ENCODE assay signal across 8 cellular contexts in the genomic region with DNA sequence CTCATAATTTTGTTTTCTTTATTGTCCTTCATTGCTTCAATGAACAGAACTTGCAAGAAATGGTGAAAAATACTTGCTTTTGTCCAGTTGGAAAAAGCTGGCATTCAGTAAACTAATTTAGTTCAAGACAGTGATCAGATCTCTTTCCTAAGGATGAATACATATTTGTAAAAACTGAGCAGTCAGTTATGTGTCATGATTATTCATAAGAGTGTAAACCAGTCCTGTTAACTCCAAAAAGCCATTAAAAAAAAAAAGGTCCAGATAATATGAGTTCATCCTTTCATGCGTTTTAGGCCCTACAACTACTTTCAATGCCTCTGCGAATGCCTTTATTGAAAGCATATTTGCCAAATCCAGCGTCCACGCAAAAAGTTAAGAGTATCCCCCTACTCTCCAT. TPM values are rescaled to one million over a fixed set of nuclear protein-coding genes. Genes with fewer than 3 reads are reported as not detected.
DNase-seq lines count a peak whose midpoint lies in the region; ATAC-seq, FAIRE-seq and TF ChIP-seq lines count a peak whose summit lies in the region.

No MANE protein-coding gene starts in this region.

- DNase-seq in AG08396 (ENCODE audit: low spot score) (peak; percentile 38), K562 (ENCODE audit: extremely low read depth in 1 of 4, low spot score in 3 of 4) (no peak), mesenchymal stem cell (peak; percentile 26), foreskin melanocyte (no peak), NCI-H226 (no peak), CD1c-positive myeloid dendritic cell (ENCODE audit: extremely low spot score) (no peak)
- DNase-seq in activated effector memory CD4-positive, alpha-beta T cell treated with anti-CD3 and anti-CD28 coated beads, Interleukin-2, amount 50 U/mL, for 16 hours, result no peak

- no peak for TF ChIP-seq EP300 in K562 (IDR thresholded peaks at IDR 0.05; ENCODE audit: low read length)

- H2AFZ ChIP-seq in K562 (ENCODE audit: low read depth, low read length) (peak overlapping the region; percentile 98), mesenchymal stem cell (ENCODE audit: low read depth, low read length) (no peak overlapping the region)

- peak overlapping the region; percentile 85 to 92 for H3K9ac ChIP-seq in K562 (ENCODE audit: insufficient read depth in 1 of 2, low read depth in 2 of 2, low read length in 2 of 2)
- peak overlapping the region; percentile 94 for H3K9ac ChIP-seq in mesenchymal stem cell (ENCODE audit: low read length)

- peak overlapping the region; percentile 64 for H2BK120ac ChIP-seq in mesenchymal stem cell (ENCODE audit: low read depth, low read length)

- H3K4ac ChIP-seq in mesenchymal stem cell (ENCODE audit: low read depth in 1 of 2, low read length in 2 of 2), result peak overlapping the region; percentile 39 to 92

- H3K79me2 ChIP-seq in K562 (ENCODE audit: control insufficient read depth, insufficient read depth, low read length), result peaks cover 42% of the 10 kb centered on the region

- H3K4me1 ChIP-seq in K562 (replicated peaks in 1 of 2; ENCODE audit: control insufficient read depth in 2 of 2, insufficient read depth in 2 of 2, low read length in 2 of 2), result peaks cover 6 to 14% of the 10 kb centered on the region in 2 experiments; a peak in 4 of 5 replicates
- H3K4me1 ChIP-seq in mesenchymal stem cell (ENCODE audit: control insufficient read depth, insufficient read depth, low read depth, low read length), result peaks cover 6% of the 10 kb centered on the region

- peak overlapping the region; percentile 79 to 93 for H3K18ac ChIP-seq in mesenchymal stem cell (ENCODE audit: low read depth in 1 of 2, low read length in 2 of 2)

- peak overlapping the region; percentile 81 for H2BK5ac ChIP-seq in mesenchymal stem cell (ENCODE audit: low read depth, low read length, poor library complexity, severe bottlenecking)

- H3K79me1 ChIP-seq in mesenchymal stem cell (replicated peaks; ENCODE audit: low read length, poor library complexity, severe bottlenecking), result peaks cover 17% of the 10 kb centered on the region

- TF ChIP-seq CTCF in K562 (IDR thresholded peaks at IDR 0.05 in 2 of 3, conservative IDR thresholded peaks at IDR 0.05 in 1 of 3; ENCODE audit: insufficient read depth in 2 of 3, low read depth in 1 of 3, low read length in 3 of 3), result no peak

- H3K4me3 ChIP-seq in K562, result peak overlapping the region; percentile 97
- H3K4me3 ChIP-seq in mesenchymal stem cell (ENCODE audit: insufficient read depth in 1 of 2, low read depth in 1 of 2, low read length in 2 of 2), result peak overlapping the region; percentile 95 to 97

- WGBS in K562 (ENCODE audit: insufficient coverage, low coverage, missing lambda C conversion rate), result 0% methylated on average over 4 of the region's 4 CpGs
- WGBS in mesenchymal stem cell, result 2% methylated on average over 4 of the region's 4 CpGs

- in situ Hi-C loops in K562 (cut with MboI), result loop anchor here (25.0 kb wide), 1 partner anchor 955 kb away; a partner anchor contains a TSS

- no TSS peak for BruUV-seq in K562 (replicated peaks; lab: Mats Ljungman, UMichigan)

- H3K36me3 ChIP-seq in K562 (ENCODE audit: control insufficient read depth, insufficient read depth, low read length), result peaks cover 45% of the 10 kb centered on the region
- peaks cover 3 to 58% of the 10 kb centered on the region in 2 experiments for H3K36me3 ChIP-seq in mesenchymal stem cell (ENCODE audit: control insufficient read depth in 1 of 2, insufficient read depth in 2 of 2, low read depth in 1 of 2, low read length in 2 of 2)

- no peak overlapping the region for H3K23ac ChIP-seq in mesenchymal stem cell (ENCODE audit: low read length in 2 of 2)

- H3K9me1 ChIP-seq in K562 (ENCODE audit: control insufficient read depth, insufficient read depth, low read length), result no peaks in the 10 kb centered on the region

- no peak overlapping the region for H2BK12ac ChIP-seq in mesenchymal stem cell (ENCODE audit: low read length in 2 of 2)

- intact Hi-C loops in K562 (cut with micrococcal nuclease), result loop anchor here (2.0 kb wide), 1 partner anchor 124 kb away; no protein-coding TSS in a partner anchor

- CTCF ChIA-PET in K562 (lab: Yijun Ruan, JAX; ENCODE audit: low intra/inter-chr PET ratio), result no interaction called here

- TF ChIP-seq POLR2A in K562 (conservative IDR thresholded peaks at IDR 0.05), result no peak

- H4K8ac ChIP-seq in mesenchymal stem cell (ENCODE audit: low read length), result no peak overlapping the region

- no peak for TF ChIP-seq RAD21 in K562 (CRISPR knock-in tag; conservative IDR thresholded peaks at IDR 0.05 in 1 of 2, IDR thresholded peaks at IDR 0.05 in 1 of 2)

- peak; percentile 23 for FAIRE-seq in K562 (lab: Jason Lieb, UNC)

- H3K14ac ChIP-seq in mesenchymal stem cell (ENCODE audit: low read length in 2 of 2), result peak overlapping the region in 1 of 2 experiments; percentile 99

- peak overlapping the region; percentile 88 for H3K4me2 ChIP-seq in K562 (ENCODE audit: insufficient read depth, low read length)
- peak overlapping the region; percentile 61 for H3K4me2 ChIP-seq in mesenchymal stem cell (ENCODE audit: low read length, poor library complexity, severe bottlenecking)

- no peak overlapping the region for H4K91ac ChIP-seq in mesenchymal stem cell (ENCODE audit: low read length)

- H2AK5ac ChIP-seq in mesenchymal stem cell (ENCODE audit: low read length, severe bottlenecking), result no peak overlapping the region

- H2BK15ac ChIP-seq in mesenchymal stem cell (ENCODE audit: low read depth, poor library complexity, severe bottlenecking), result no peak overlapping the region

- H3K9me3 ChIP-seq in K562 (replicated peaks; ENCODE audit: control insufficient read depth, insufficient read depth, low read depth, low read length) (no peaks in the 10 kb centered on the region), mesenchymal stem cell (ENCODE audit: control insufficient read depth, low read length) (no peaks in the 10 kb centered on the region)

- H3K27me3 ChIP-seq in K562 (ENCODE audit: control insufficient read depth in 2 of 2, insufficient read depth in 2 of 2, low read length in 2 of 2) (no peaks in the 10 kb centered on the region), mesenchymal stem cell (ENCODE audit: control insufficient read depth in 1 of 2, insufficient read depth in 1 of 2, low read length in 2 of 2) (no peaks in the 10 kb centered on the region)

- peak overlapping the region; percentile 87 for H3K27ac ChIP-seq in K562 (ENCODE audit: extremely low read depth, low read depth, low read length)
- peak overlapping the region; percentile 34 for H3K27ac ChIP-seq in mesenchymal stem cell (ENCODE audit: low read length, poor library complexity, severe bottlenecking)

- POLR2A ChIA-PET in K562 (lab: Yijun Ruan, JAX), result interaction anchor here (0.6 to 0.9 kb wide), 2 partner anchors 9 to 125 kb away, joined by 3 read pairs; no protein-coding TSS in a partner anchor

- H4K20me1 ChIP-seq in K562 (replicated peaks; ENCODE audit: control insufficient read depth, insufficient read depth, low read length), result 0 out of 2 replicates have a peak, but pooled peaks cover 3% of the 10 kb centered on the region

- ATAC-seq in HG03103 (IDR thresholded peaks at IDR 0.05; ENCODE audit: low read depth, unreplicated experiment) (peak; percentile 1), K562 (no peak)

TF ChIP-seq in K562, 482 proteins besides CTCF, POLR2A, EP300 and RAD21 (continues in another document):
- TF ChIP-seq NFE2L1 (tag; IDR thresholded peaks at IDR 0.05; ENCODE audit: borderline replicate concordance, low read depth) (no peak), ZNF184 (CRISPR knock-in tag; IDR thresholded peaks at IDR 0.05) (no peak), ASH1L (IDR thresholded peaks at IDR 0.05; ENCODE audit: borderline replicate concordance, low read depth, partially characterized antibody) (no peak)

RNA-seq across cellular contexts. Expression of a gene that starts 0.6 kb away (rescaled TPM):
- total RNA-seq in K562 (2011; cell fraction: chromatin; rRNA removed; ENCODE audit: low replicate concordance), result 90.0 and 184 TPM in 2 replicates
- 52.2 and 54.9 TPM in 2 replicates for total RNA-seq in K562 (2011; cell fraction: nucleolus; rRNA removed)
- total RNA-seq in K562 (2011; cell fraction: nucleoplasm; rRNA removed), result 80.7 and 101 TPM in 2 replicates
- total RNA-seq in K562 (2014; rRNA removed) (19.1 TPM in 2 replicates), K562 (2014; rRNA removed; fragmentation: Illumina TruSeq; extraction: Trizol) (54.5 and 62.2 TPM in 2 replicates), K562 (2015; rRNA removed; fragmentation: Illumina TruSeq; extraction: Trizol) (32.2 and 36.6 TPM in 2 replicates), K562 (2021) (49.0 and 50.5 TPM in 2 replicates)
- polyA plus RNA-seq in K562 (2011; rRNA removed) (81.8 and 87.7 TPM in 2 replicates), K562 (2014; fragmentation: Illumina TruSeq; extraction: Trizol) (28.4 and 30.5 TPM in 2 replicates), K562 (2014; fragmentation: Nextera tagmentation; extraction: Ambion mirVana) (100 to 1,000 TPM in 1 of 2 experiments, 10 to 100 TPM in 1; 75.3 to 107 TPM), K562 (2014; rRNA removed) (21.2 and 21.7 TPM in 2 replicates)
- 13.6 and 29.2 TPM in 2 replicates for polyA plus RNA-seq in K562 (2011; cell fraction: cytosol; rRNA removed)
- polyA plus RNA-seq in K562 (2011; cell fraction: nucleus; rRNA removed), result 51.7 and 119 TPM in 2 replicates
- 37.9 and 42.6 TPM in 2 replicates for polyA plus RNA-seq in K562 (2012)
- polyA minus RNA-seq in K562 (2011; rRNA and poly(A)+ RNA removed), result 288 and 342 TPM in 2 replicates
- polyA minus RNA-seq in K562 (2011; cell fraction: cytosol; rRNA and poly(A)+ RNA removed), result 46.5 and 54.5 TPM in 2 replicates
- polyA minus RNA-seq in K562 (2011; cell fraction: nucleus; rRNA and poly(A)+ RNA removed), result 59.1 and 142 TPM in 2 replicates
- polyA plus RNA-seq in mesenchymal stem cell (2013, experiment 1 of 2), result 45.4 TPM
- polyA plus RNA-seq in mesenchymal stem cell (2013, experiment 2 of 2), result 46.8 TPM

RNA-seq across cellular contexts. Expression of a gene that starts 0.7 kb away (rescaled TPM):
- 4.1 and 8.3 TPM in 2 replicates for total RNA-seq in K562 (2011; cell fraction: chromatin; rRNA removed; ENCODE audit: low replicate concordance)
- total RNA-seq in K562 (2011; cell fraction: nucleolus; rRNA removed), result 4.3 and 5.0 TPM in 2 replicates
- total RNA-seq in K562 (2011; cell fraction: nucleoplasm; rRNA removed), result 6.2 and 6.4 TPM in 2 replicates
- 1.5 and 1.8 TPM in 2 replicates for total RNA-seq in K562 (2014; rRNA removed)
- total RNA-seq in K562 (2014; rRNA removed; fragmentation: Illumina TruSeq; extraction: Trizol), result 1.8 and 1.9 TPM in 2 replicates
- 1.6 TPM in 2 replicates for total RNA-seq in K562 (2015; rRNA removed; fragmentation: Illumina TruSeq; extraction: Trizol)
- total RNA-seq in K562 (2021), result 1.7 and 2.0 TPM in 2 replicates
- polyA plus RNA-seq in K562 (2011; rRNA removed), result 4.7 and 4.8 TPM in 2 replicates
- 1.1 and 2.8 TPM in 2 replicates for polyA plus RNA-seq in K562 (2011; cell fraction: cytosol; rRNA removed)
- 3.9 and 7.0 TPM in 2 replicates for polyA plus RNA-seq in K562 (2011; cell fraction: nucleus; rRNA removed)
- polyA plus RNA-seq in K562 (2012), result 1.6 and 3.9 TPM in 2 replicates
- polyA plus RNA-seq in K562 (2014; fragmentation: Illumina TruSeq; extraction: Trizol), result 2.0 and 2.1 TPM in 2 replicates
- polyA plus RNA-seq in K562 (2014; fragmentation: Nextera tagmentation; extraction: Ambion mirVana), result 1 to 10 TPM; 2.5 to 3.6 TPM
- 1.8 and 2.6 TPM in 2 replicates for polyA plus RNA-seq in K562 (2014; rRNA removed)
- 3.7 and 6.2 TPM in 2 replicates for polyA minus RNA-seq in K562 (2011; rRNA and poly(A)+ RNA removed)
- polyA minus RNA-seq in K562 (2011; cell fraction: cytosol; rRNA and poly(A)+ RNA removed), result 1.2 and 1.4 TPM in 2 replicates
- polyA minus RNA-seq in K562 (2011; cell fraction: nucleus; rRNA and poly(A)+ RNA removed), result 2.8 and 7.2 TPM in 2 replicates
- polyA plus RNA-seq in mesenchymal stem cell (2013, experiment 1 of 2), result 6.0 TPM
- polyA plus RNA-seq in mesenchymal stem cell (2013, experiment 2 of 2), result 6.4 TPM

Comparison
In these comparisons a context has a peak if more than half of its experiments do, and no peak if none do; other contexts are left out.
1. DNase-seq: peak in AG08396 (single experiment) and mesenchymal stem cell (single experiment); none in K562 (0 of 4), activated effector memory CD4-positive, alpha-beta T cell treated with anti-CD3 and anti-CD28 coated beads, Interleukin-2, amount 50 U/mL, for 16 hours (single experiment), foreskin melanocyte (single experiment), NCI-H226 (single experiment) and CD1c-positive myeloid dendritic cell (single experiment).